1 cellular context compared by ENCODE assay signal in the genomic region with DNA sequence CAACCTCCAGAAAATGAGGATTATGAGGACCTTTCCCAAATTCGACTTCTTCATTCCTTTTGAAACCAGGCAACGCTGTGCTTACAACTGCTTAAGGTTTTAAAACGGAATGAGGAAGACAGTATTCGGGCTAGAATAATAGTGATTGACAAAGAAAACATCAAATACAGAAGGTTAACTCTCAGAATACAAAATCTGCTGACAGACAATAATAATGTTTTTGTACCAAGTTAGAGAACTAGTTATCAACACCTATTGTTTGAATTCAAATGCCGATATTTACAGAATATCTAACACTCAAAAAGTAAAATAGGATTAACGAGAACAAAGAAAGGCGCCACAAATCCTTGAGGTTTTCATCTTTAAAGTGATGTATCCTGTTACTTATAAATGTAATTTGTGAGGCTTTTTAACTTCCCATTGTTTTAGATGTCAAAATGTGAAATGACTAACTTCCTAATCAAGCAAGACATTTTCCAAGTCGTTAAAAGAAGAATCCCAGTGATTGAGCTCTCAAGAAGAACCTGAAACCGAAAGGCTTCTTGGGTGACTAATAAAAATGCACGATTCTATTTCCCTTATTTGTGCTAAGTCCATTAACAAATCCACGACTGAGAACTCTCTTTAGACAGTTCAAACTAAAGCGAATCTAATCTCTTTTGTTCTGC.
TF ChIP-seq lines count a peak whose summit lies in the region.

No MANE protein-coding gene starts in this region.

TF ChIP-seq in GM23338, 12 proteins besides CTCF, POLR2A, EP300 and RAD21 (continued from another document):
- TF ChIP-seq, protein P1, sequence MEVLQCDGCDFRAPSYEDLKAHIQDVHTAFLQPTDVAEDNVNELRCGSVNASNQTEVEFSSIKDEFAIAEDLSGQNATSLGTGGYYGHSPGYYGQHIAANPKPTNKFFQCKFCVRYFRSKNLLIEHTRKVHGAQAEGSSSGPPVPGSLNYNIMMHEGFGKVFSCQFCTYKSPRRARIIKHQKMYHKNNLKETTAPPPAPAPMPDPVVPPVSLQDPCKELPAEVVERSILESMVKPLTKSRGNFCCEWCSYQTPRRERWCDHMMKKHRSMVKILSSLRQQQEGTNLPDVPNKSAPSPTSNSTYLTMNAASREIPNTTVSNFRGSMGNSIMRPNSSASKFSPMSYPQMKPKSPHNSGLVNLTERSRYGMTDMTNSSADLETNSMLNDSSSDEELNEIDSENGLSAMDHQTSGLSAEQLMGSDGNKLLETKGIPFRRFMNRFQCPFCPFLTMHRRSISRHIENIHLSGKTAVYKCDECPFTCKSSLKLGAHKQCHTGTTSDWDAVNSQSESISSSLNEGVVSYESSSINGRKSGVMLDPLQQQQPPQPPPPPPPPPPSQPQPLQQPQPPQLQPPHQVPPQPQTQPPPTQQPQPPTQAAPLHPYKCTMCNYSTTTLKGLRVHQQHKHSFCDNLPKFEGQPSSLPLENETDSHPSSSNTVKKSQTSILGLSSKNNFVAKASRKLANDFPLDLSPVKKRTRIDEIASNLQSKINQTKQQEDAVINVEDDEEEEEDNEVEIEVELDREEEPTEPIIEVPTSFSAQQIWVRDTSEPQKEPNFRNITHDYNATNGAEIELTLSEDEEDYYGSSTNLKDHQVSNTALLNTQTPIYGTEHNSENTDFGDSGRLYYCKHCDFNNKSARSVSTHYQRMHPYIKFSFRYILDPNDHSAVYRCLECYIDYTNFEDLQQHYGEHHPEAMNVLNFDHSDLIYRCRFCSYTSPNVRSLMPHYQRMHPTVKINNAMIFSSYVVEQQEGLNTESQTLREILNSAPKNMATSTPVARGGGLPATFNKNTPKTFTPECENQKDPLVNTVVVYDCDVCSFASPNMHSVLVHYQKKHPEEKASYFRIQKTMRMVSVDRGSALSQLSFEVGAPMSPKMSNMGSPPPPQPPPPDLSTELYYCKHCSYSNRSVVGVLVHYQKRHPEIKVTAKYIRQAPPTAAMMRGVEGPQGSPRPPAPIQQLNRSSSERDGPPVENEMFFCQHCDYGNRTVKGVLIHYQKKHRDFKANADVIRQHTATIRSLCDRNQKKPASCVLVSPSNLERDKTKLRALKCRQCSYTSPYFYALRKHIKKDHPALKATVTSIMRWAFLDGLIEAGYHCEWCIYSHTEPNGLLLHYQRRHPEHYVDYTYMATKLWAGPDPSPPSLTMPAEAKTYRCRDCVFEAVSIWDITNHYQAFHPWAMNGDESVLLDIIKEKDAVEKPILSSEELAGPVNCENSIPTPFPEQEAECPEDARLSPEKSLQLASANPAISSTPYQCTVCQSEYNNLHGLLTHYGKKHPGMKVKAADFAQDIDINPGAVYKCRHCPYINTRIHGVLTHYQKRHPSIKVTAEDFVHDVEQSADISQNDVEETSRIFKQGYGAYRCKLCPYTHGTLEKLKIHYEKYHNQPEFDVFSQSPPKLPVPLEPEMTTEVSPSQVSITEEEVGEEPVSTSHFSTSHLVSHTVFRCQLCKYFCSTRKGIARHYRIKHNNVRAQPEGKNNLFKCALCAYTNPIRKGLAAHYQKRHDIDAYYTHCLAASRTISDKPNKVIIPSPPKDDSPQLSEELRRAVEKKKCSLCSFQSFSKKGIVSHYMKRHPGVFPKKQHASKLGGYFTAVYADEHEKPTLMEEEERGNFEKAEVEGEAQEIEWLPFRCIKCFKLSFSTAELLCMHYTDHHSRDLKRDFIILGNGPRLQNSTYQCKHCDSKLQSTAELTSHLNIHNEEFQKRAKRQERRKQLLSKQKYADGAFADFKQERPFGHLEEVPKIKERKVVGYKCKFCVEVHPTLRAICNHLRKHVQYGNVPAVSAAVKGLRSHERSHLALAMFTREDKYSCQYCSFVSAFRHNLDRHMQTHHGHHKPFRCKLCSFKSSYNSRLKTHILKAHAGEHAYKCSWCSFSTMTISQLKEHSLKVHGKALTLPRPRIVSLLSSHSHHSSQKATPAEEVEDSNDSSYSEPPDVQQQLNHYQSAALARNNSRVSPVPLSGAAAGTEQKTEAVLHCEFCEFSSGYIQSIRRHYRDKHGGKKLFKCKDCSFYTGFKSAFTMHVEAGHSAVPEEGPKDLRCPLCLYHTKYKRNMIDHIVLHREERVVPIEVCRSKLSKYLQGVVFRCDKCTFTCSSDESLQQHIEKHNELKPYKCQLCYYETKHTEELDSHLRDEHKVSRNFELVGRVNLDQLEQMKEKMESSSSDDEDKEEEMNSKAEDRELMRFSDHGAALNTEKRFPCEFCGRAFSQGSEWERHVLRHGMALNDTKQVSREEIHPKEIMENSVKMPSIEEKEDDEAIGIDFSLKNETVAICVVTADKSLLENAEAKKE (CRISPR knock-in tag; IDR thresholded peaks at IDR 0.05): no peak
- no peak for TF ChIP-seq POLR2AphosphoS5 (IDR thresholded peaks at IDR 0.05; ENCODE audit: low read depth)
